ENCODE assay signal across 20 cellular contexts in the genomic region with DNA sequence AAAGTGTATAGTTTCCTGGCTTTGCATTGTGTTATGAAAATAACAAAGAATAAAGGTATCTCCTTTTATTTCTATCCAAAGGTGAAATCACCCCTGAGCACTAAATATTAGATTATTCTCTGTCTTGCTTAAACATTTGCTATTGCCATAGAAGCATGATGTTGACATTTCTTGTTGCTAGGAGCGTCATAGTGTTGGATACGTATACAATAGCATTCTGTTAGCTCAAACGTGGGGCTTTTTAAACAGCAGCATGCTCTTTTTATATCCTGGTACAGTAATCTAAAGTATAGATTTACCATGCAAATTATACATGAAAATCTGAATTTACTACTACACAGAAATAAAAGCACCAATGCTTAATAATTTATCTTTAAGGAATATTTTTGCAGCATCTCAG. TPM values are rescaled to one million over a fixed set of nuclear protein-coding genes. Genes with fewer than 3 reads are reported as not detected.
DNase-seq lines count a peak whose midpoint lies in the region; ATAC-seq, FAIRE-seq and TF ChIP-seq lines count a peak whose summit lies in the region.
"Had no signal": no experiment of that assay in that cellular context is flagged by ENCODE, and none has a peak within 500 bp of the region (broad histone marks: within the 10 kb centered on the region; RNA-seq: fewer than 3 reads in every experiment).

No MANE protein-coding gene starts in this region.

- 39 to 41% methylated on average over 3 of the region's 3 CpGs for WGBS in pancreas, 2 donors

- no peaks in the 10 kb centered on the region for H3K27me3 ChIP-seq in pancreas
- H3K27me3 ChIP-seq: sigmoid colon had no signal

- H3K27ac ChIP-seq in pancreas = no peak overlapping the region
- H3K27ac ChIP-seq: left ventricle myocardium inferior had no signal

- peak; percentile 43 for FAIRE-seq in pancreas (lab: Jason Lieb, UNC)

- no peaks in the 10 kb centered on the region for H3K36me3 Mint-ChIP-seq in brain
- H3K36me3 Mint-ChIP-seq: CD14-positive monocyte had no signal

- H3K4me1 ChIP-seq in pancreas = no peaks in the 10 kb centered on the region
- H3K4me1 ChIP-seq: left ventricle myocardium inferior had no signal

- peak overlapping the region in 3 of 5 experiments; percentile 11 to 90 (median 89) for H3K27ac Mint-ChIP-seq in brain
- H3K27ac Mint-ChIP-seq: activated CD4-positive, alpha-beta T cell treated with anti-CD3 and anti-CD28 coated beads for 36 hours; CD14-positive monocyte had no signal

- H3K9me3 ChIP-seq in pancreas = no peaks in the 10 kb centered on the region
- H3K9me3 ChIP-seq: left ventricle myocardium inferior, sigmoid colon had no signal

- intact Hi-C loops in pancreas (cut with DNase I) = loop anchor here in 1 of 3 donors (10.0 kb wide), 1 partner anchor 145 kb away; no protein-coding TSS in a partner anchor

- peak overlapping the region in 2 of 5 experiments; percentile 32 to 38 for H3K4me3 Mint-ChIP-seq in brain
- H3K4me3 Mint-ChIP-seq: activated CD4-positive, alpha-beta T cell treated with anti-CD3 and anti-CD28 coated beads for 36 hours; CD14-positive monocyte had no signal

- H3K4me1 Mint-ChIP-seq in brain = peaks cover 29% of the 10 kb centered on the region
- H3K4me1 Mint-ChIP-seq: CD14-positive monocyte had no signal

- H3K4me3 ChIP-seq in pancreas = no peak overlapping the region
- H3K4me3 ChIP-seq: left ventricle myocardium inferior, sigmoid colon had no signal

- H3K27me3 Mint-ChIP-seq in brain = peaks cover 9% of the 10 kb centered on the region

- TF ChIP-seq CTCF in brain (conservative IDR thresholded peaks at IDR 0.05) = no peak
- no peak for TF ChIP-seq CTCF in pancreas (IDR thresholded peaks at IDR 0.05)

- ATAC-seq in pancreas (no peak), HG03135 (IDR thresholded peaks at IDR 0.05; ENCODE audit: unreplicated experiment) (no peak)
- ATAC-seq: activated CD4-positive, alpha-beta T cell treated with anti-CD3 and anti-CD28 coated beads for 36 hours; Panc1; SK-N-SH treated with all-trans-retinoic acid at 6 μM for 48 hours; stimulated activated naive CD8-positive, alpha-beta T cell treated with anti-CD3 and anti-CD28 coated beads, Interleukin-15, Interleukin-2, amounts not matched to agents 100 U/mL and 50 U/mL, for 24 hours had no signal

- no peaks in the 10 kb centered on the region for H3K36me3 ChIP-seq in pancreas
- H3K36me3 ChIP-seq: left ventricle myocardium inferior, sigmoid colon had no signal

- H3K9me3 Mint-ChIP-seq in brain = no peaks in the 10 kb centered on the region

- DNase-seq in NCI-H345 (lab: John Stamatoyannopoulos, UW) (peak; percentile 64), NCI-H345 treated with DMSO at 0.1 percent for 48 hours (lab: John Stamatoyannopoulos, UW; ENCODE audit: unreplicated experiment) (no peak), NCI-H2029 (lab: John Stamatoyannopoulos, UW) (peak; percentile 85), pancreas (no peak), NOMO-1 (lab: John Stamatoyannopoulos, UW; ENCODE audit: unreplicated experiment in 2 of 2) (no peak)
- no peak for DNase-seq in activated CD4-positive, alpha-beta T cell treated with anti-CD3 and anti-CD28 coated beads for 1 hour
- DNase-seq: activated CD4-positive, alpha-beta T cell treated with anti-CD3 and anti-CD28 coated beads for 36 hours; activated effector memory CD4-positive, alpha-beta T cell treated with Interleukin-2 at 50 U/mL for 16 hours; DMS79 treated with DMSO at 0.1 percent for 48 hours; erythroblast; glutamatergic neuron; left ventricle myocardium inferior; NCI-H524 treated with DMSO at 0.1 percent for 48 hours; sigmoid colon; stimulated activated naive CD8-positive, alpha-beta T cell treated with anti-CD3 and anti-CD28 coated beads, Interleukin-15, Interleukin-2, amounts not matched to agents 100 U/mL and 50 U/mL, for 24 hours had no signal

RNA-seq across cellular contexts. Expression of gene HSF2, which starts 9.7 kb away (rescaled TPM):
- polyA plus RNA-seq in brain (ENCODE audit: insufficient read depth, low read depth, low replicate concordance) (36.2 TPM), pancreas (1 to 10 TPM; 3.5 to 8.6 TPM)
- 1 to 10 TPM; 2.7 to 6.3 (median 3.8) TPM for total RNA-seq in pancreas

Comparison
In these comparisons a context has a peak if more than half of its experiments do, and no peak if none do; other contexts are left out.
1. DNase-seq: peak in NCI-H345 (single experiment) and NCI-H2029 (single experiment); none in NCI-H345 treated with DMSO at 0.1 percent for 48 hours (single experiment), pancreas (0 of 6), NOMO-1 (0 of 2) and activated CD4-positive, alpha-beta T cell treated with anti-CD3 and anti-CD28 coated beads for 1 hour (single experiment).